In the genomic region with DNA sequence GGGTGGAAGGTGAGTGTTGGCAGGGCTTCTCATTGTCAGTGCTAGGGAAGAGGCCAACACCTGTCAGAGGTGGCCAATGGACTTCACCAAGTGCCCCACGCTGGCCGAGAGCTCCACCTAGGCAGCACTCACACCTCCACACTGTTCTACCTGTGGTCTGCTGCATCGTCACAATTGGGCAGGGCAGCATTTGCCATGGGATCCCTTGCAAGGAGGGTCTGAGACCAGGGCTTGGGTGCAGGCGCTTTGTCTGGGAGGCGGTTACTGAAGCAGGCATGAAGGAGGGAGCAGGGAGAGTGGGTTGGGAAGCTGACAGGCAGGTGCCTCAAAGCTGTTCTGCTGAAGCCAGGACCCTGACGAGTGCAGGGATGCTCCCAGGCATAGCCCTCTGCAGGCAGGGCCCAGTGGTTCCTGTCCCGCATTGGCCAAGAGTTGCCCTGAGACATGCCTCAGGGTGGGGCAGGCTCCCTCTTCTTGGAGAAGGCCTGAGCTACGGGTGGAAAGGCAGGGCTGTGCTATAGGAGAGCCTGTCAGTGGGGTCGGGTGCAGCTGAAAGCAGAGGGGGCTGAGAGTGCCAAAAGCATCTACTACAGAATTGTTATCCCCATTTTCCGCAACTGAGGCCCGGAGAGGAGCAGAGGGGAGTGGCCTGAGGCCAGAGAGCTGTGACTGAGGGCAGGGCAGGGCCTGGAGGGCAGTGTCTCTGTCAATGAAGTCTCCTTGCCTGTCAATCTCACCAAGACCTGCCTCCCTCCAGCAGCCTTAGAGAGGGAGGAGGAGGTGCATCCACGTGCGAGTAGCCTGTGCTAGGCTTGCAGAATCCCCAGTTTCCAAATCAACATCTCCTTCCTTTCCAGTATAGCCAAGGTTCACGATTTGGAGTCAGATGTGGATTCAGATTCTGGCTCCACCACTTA, we compare ENCODE assay signal across 1 cellular context.
TF ChIP-seq lines count a peak whose summit lies in the region.

No MANE protein-coding gene starts in this region.

TF ChIP-seq in GM23338, 12 proteins besides CTCF, POLR2A, EP300 and RAD21 (continued from another document):
- no peak for TF ChIP-seq JUNB (IDR thresholded peaks at IDR 0.05; ENCODE audit: unreplicated experiment)
- TF ChIP-seq, protein P1, sequence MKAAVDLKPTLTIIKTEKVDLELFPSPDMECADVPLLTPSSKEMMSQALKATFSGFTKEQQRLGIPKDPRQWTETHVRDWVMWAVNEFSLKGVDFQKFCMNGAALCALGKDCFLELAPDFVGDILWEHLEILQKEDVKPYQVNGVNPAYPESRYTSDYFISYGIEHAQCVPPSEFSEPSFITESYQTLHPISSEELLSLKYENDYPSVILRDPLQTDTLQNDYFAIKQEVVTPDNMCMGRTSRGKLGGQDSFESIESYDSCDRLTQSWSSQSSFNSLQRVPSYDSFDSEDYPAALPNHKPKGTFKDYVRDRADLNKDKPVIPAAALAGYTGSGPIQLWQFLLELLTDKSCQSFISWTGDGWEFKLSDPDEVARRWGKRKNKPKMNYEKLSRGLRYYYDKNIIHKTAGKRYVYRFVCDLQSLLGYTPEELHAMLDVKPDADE (IDR thresholded peaks at IDR 0.05) = no peak
- no peak for TF ChIP-seq ZNF462 (CRISPR knock-in tag; IDR thresholded peaks at IDR 0.05)
- no peak for TF ChIP-seq ZNF114 (CRISPR knock-in tag; IDR thresholded peaks at IDR 0.05)
- TF ChIP-seq, protein P2, sequence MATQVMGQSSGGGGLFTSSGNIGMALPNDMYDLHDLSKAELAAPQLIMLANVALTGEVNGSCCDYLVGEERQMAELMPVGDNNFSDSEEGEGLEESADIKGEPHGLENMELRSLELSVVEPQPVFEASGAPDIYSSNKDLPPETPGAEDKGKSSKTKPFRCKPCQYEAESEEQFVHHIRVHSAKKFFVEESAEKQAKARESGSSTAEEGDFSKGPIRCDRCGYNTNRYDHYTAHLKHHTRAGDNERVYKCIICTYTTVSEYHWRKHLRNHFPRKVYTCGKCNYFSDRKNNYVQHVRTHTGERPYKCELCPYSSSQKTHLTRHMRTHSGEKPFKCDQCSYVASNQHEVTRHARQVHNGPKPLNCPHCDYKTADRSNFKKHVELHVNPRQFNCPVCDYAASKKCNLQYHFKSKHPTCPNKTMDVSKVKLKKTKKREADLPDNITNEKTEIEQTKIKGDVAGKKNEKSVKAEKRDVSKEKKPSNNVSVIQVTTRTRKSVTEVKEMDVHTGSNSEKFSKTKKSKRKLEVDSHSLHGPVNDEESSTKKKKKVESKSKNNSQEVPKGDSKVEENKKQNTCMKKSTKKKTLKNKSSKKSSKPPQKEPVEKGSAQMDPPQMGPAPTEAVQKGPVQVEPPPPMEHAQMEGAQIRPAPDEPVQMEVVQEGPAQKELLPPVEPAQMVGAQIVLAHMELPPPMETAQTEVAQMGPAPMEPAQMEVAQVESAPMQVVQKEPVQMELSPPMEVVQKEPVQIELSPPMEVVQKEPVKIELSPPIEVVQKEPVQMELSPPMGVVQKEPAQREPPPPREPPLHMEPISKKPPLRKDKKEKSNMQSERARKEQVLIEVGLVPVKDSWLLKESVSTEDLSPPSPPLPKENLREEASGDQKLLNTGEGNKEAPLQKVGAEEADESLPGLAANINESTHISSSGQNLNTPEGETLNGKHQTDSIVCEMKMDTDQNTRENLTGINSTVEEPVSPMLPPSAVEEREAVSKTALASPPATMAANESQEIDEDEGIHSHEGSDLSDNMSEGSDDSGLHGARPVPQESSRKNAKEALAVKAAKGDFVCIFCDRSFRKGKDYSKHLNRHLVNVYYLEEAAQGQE (IDR thresholded peaks at IDR 0.05; ENCODE audit: unreplicated experiment) = no peak
- TF ChIP-seq STAT1 (IDR thresholded peaks at IDR 0.05; ENCODE audit: unreplicated experiment) = no peak
- no peak for TF ChIP-seq EZH2 (IDR thresholded peaks at IDR 0.05; ENCODE audit: low read depth, unreplicated experiment)
- no peak for TF ChIP-seq ZNF331 (CRISPR knock-in tag; IDR thresholded peaks at IDR 0.05; ENCODE audit: low read depth)
TF ChIP-seq in GM23338: peak in this region for 0.
